In the genomic region with DNA sequence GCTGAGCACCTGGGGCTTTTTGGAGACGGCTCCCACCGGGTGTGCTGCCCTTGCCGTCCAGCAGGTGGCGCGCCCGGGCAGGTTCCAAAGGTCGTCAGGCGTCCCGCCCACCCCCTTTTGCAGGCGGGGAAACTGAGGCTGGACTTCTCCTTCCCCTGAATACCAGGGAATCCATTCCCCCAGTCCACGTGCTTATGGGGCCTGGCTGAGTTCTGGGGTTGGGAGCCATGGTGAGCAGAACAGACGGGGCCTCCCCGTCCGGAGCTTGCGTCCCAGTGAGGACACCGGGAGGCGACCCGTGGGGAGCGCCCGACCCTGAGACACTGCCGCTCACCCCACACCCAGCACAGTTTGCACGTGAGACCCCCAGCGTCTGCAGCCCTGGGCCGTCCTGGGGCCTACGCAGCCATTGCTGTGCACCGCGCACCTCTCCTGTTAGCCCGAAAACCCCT, we compare ENCODE assay signal across 1 cellular context.
TF ChIP-seq lines count a peak whose summit lies in the region.

No MANE protein-coding gene starts in this region.

TF ChIP-seq in SK-N-SH treated with all-trans-retinoic acid at 6 μM for 48 hours, 23 proteins besides CTCF, POLR2A, EP300 and RAD21 (continued from another document):
- TF ChIP-seq ARNTL (CRISPR knock-in tag; IDR thresholded peaks at IDR 0.05; ENCODE audit: borderline replicate concordance, low read depth) (no peak), BACH2 (CRISPR knock-in tag; IDR thresholded peaks at IDR 0.05; ENCODE audit: borderline replicate concordance) (no peak), ZNF8 (CRISPR knock-in tag; IDR thresholded peaks at IDR 0.05) (no peak)
